20 cellular contexts compared by ENCODE assay signal in the genomic region with DNA sequence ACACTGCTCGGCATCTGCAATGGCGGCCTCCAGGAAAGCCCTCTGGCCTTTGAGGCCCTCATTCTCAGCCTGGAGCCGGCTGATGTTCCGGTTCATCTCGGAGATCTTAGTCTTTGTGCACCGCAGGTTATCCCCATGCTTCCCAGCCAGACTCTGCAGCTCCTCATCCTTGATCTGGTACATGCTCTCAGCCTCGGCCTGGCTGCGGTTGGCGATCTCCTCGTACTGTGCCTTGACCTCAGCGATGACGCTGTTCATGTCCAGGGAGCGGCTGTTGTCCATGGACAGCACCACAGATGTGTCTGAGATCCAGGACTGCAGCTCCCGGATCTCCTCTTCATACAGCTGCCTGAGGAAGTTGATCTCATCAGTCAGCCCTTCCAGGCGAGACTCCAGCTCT. TPM values are rescaled to one million over a fixed set of nuclear protein-coding genes. Genes with fewer than 3 reads are reported as not detected.
DNase-seq lines count a peak whose midpoint lies in the region; ATAC-seq and TF ChIP-seq lines count a peak whose summit lies in the region.
"Had no signal": no experiment of that assay in that cellular context is flagged by ENCODE, and none has a peak within 500 bp of the region (broad histone marks: within the 10 kb centered on the region; RNA-seq: fewer than 3 reads in every experiment).

No MANE protein-coding gene starts in this region.

- H3K4me1 Mint-ChIP-seq in endothelial cell (ENCODE audit: unreplicated experiment): no peaks in the 10 kb centered on the region
- H3K4me1 Mint-ChIP-seq in stimulated activated effector memory CD8-positive, alpha-beta T cell treated with anti-CD3 and anti-CD28 coated beads, Interleukin-12 subunit alpha, Interleukin-12 subunit beta, amount 100 ng/mL, for 72 hours: peaks cover 23% of the 10 kb centered on the region
- H3K4me1 Mint-ChIP-seq: CD14-positive monocyte had no signal

- no peaks in the 10 kb centered on the region for H3K9me3 Mint-ChIP-seq in endothelial cell (ENCODE audit: unreplicated experiment)
- H3K9me3 Mint-ChIP-seq in stimulated activated effector memory CD8-positive, alpha-beta T cell treated with anti-CD3 and anti-CD28 coated beads, Interleukin-12 subunit alpha, Interleukin-12 subunit beta, amount 100 ng/mL, for 72 hours: no peaks in the 10 kb centered on the region
- H3K9me3 Mint-ChIP-seq: CD4-positive, alpha-beta T cell; CD8-positive, alpha-beta memory T cell had no signal

- no peaks in the 10 kb centered on the region for H3K9me3 ChIP-seq in left ventricle myocardium inferior (replicated peaks)
- H3K9me3 ChIP-seq: BE2C; BLaER1 treated with 17β-estradiol and CSF1 and Interleukin-3, amounts not matched to agents 10 nM and 100 nM had no signal

- no peaks in the 10 kb centered on the region for H3K27me3 ChIP-seq in left ventricle myocardium inferior (ENCODE audit: low read depth)
- H3K27me3 ChIP-seq: BE2C; BLaER1 treated with 17β-estradiol and CSF1 and Interleukin-3, amounts not matched to agents 10 nM and 100 nM had no signal

- H3K4me3 Mint-ChIP-seq in endothelial cell (ENCODE audit: unreplicated experiment): peak overlapping the region; percentile 60
- no peak overlapping the region for H3K4me3 Mint-ChIP-seq in stimulated activated effector memory CD8-positive, alpha-beta T cell treated with anti-CD3 and anti-CD28 coated beads, Interleukin-12 subunit alpha, Interleukin-12 subunit beta, amount 100 ng/mL, for 72 hours
- H3K4me3 Mint-ChIP-seq: CD14-positive monocyte; CD4-positive, alpha-beta T cell; CD8-positive, alpha-beta memory T cell had no signal

- TF ChIP-seq CTCF in left ventricle myocardium inferior (IDR thresholded peaks at IDR 0.05; ENCODE audit: borderline replicate concordance) (no peak), endothelial cell (IDR thresholded peaks at IDR 0.05; ENCODE audit: unreplicated experiment) (no peak)

- no peak overlapping the region for H3K27ac ChIP-seq in left ventricle myocardium inferior (replicated peaks)
- H3K27ac ChIP-seq: 22Rv1; BLaER1 treated with 17β-estradiol and CSF1 and Interleukin-3, amounts not matched to agents 10 nM and 100 nM; GM23248 had no signal

- no peak overlapping the region for H3K27ac Mint-ChIP-seq in endothelial cell (ENCODE audit: unreplicated experiment)
- H3K27ac Mint-ChIP-seq in stimulated activated effector memory CD8-positive, alpha-beta T cell treated with anti-CD3 and anti-CD28 coated beads, Interleukin-12 subunit alpha, Interleukin-12 subunit beta, amount 100 ng/mL, for 72 hours: peak overlapping the region; percentile 13
- H3K27ac Mint-ChIP-seq: CD4-positive, alpha-beta T cell had no signal

- peak; percentile 38 for DNase-seq in Right ventricle myocardium superior
- DNase-seq in left ventricle myocardium inferior: no peak
- no peak for DNase-seq in endothelial cell (ENCODE audit: low spot score)
- DNase-seq in stimulated activated effector memory CD8-positive, alpha-beta T cell treated with anti-CD3 and anti-CD28 coated beads, Interleukin-12 subunit alpha, Interleukin-12 subunit beta, amount 100 ng/mL, for 72 hours (ENCODE audit: low spot score in 2 of 2): no peak
- DNase-seq in NOMO-1 treated with dmso at 0.1 percent for 144 hours (lab: John Stamatoyannopoulos, UW; ENCODE audit: unreplicated experiment): no peak
- DNase-seq: BE2C; CD4-positive, alpha-beta T cell; CD8-positive, alpha-beta memory T cell; DMS 273 treated with DMSO at 0.1 percent for 48 hours; DMS79; EL; GDM1; GM23248; H7; HCEC 1CT had no signal

- H3K36me3 Mint-ChIP-seq in endothelial cell (ENCODE audit: low read depth, unreplicated experiment): peaks cover 16% of the 10 kb centered on the region
- peaks cover 96% of the 10 kb centered on the region for H3K36me3 Mint-ChIP-seq in stimulated activated effector memory CD8-positive, alpha-beta T cell treated with anti-CD3 and anti-CD28 coated beads, Interleukin-12 subunit alpha, Interleukin-12 subunit beta, amount 100 ng/mL, for 72 hours

- H3K36me3 ChIP-seq in left ventricle myocardium inferior: peaks cover 76% of the 10 kb centered on the region

- intact Hi-C loops in Right ventricle myocardium superior (cut with DNase I): no loop called here
- intact Hi-C loops in left ventricle myocardium inferior (cut with micrococcal nuclease): no loop called here

- peaks cover 6% of the 10 kb centered on the region for H3K4me1 ChIP-seq in left ventricle myocardium inferior
- H3K4me1 ChIP-seq: BE2C had no signal

- H3K27me3 Mint-ChIP-seq in endothelial cell (ENCODE audit: unreplicated experiment): no peaks in the 10 kb centered on the region
- H3K27me3 Mint-ChIP-seq: CD4-positive, alpha-beta T cell; CD8-positive, alpha-beta memory T cell had no signal

- ATAC-seq in Right ventricle myocardium superior (ENCODE audit: poor library complexity) (no peak), GM18907 (IDR thresholded peaks at IDR 0.05; ENCODE audit: unreplicated experiment) (no peak)
- no peak for ATAC-seq in stimulated activated effector memory CD8-positive, alpha-beta T cell treated with anti-CD3 and anti-CD28 coated beads, Interleukin-12 subunit alpha, Interleukin-12 subunit beta, amount 100 ng/mL, for 72 hours
- ATAC-seq: GM12878 had no signal

- no peak overlapping the region for H3K4me3 ChIP-seq in left ventricle myocardium inferior
- H3K4me3 ChIP-seq: BLaER1 treated with 17β-estradiol and CSF1 and Interleukin-3, amounts not matched to agents 10 nM and 100 nM; GM12878; GM23248 had no signal

RNA-seq across cellular contexts. Expression of gene CEP120, which starts 21.9 kb away (rescaled TPM):
- total RNA-seq in Right ventricle myocardium superior: 12.8 TPM
- total RNA-seq in left ventricle myocardium inferior: 11.8 TPM
- 13.6 TPM for total RNA-seq in endothelial cell (ENCODE audit: unreplicated experiment)
